Comparison of ENCODE assay signal across 21 cellular contexts in genomic region chr7:156105337-156106106, GRCh38.
"Had no signal": no experiment of that assay in that cellular context is flagged by ENCODE, and none has a peak within 500 bp of the region (broad histone marks: within the 10 kb centered on the region; RNA-seq: fewer than 3 reads in every experiment).

No MANE protein-coding gene starts in this region.

- H3K4me3 ChIP-seq: body of pancreas, cardiac muscle cell, heart left ventricle, lung, ovary, prostate gland, thoracic aorta, vagina had no signal

- H3K4me1 ChIP-seq: body of pancreas, heart left ventricle, prostate gland, vagina had no signal

- DNase-seq: activated CD4-positive, alpha-beta memory T cell treated with anti-CD3 and anti-CD28 coated beads, Interleukin-2, amount 10 ng/mL, durations not matched to agents 7 days and 5 days; activated CD4-positive, alpha-beta T cell treated with anti-CD3 and anti-CD28 coated beads, Interleukin-2, amount 10 ng/mL, durations not matched to agents 24 days and 14 days; activated CD8-positive, alpha-beta memory T cell treated with anti-CD3 and anti-CD28 coated beads, Interleukin-2, amount 10 ng/mL, durations not matched to agents 7 days and 5 days; activated gamma-delta T cell treated with Interleukin-2 at 50 U/mL for 16 hours; anterior cingulate cortex; body of pancreas; heart left ventricle; naive thymus-derived CD4-positive, alpha-beta T cell; ovary; stimulated activated CD4-positive, alpha-beta T cell treated with anti-CD3 and anti-CD28 coated beads, Interleukin-4, amount 100 ng/mL, for 1 hour; stimulated activated naive CD4-positive, alpha-beta T cell had no signal

- H3K9me3 Mint-ChIP-seq: activated CD4-positive, alpha-beta memory T cell treated with anti-CD3 and anti-CD28 coated beads, Interleukin-2, amount 10 ng/mL, durations not matched to agents 7 days and 5 days; activated CD4-positive, alpha-beta T cell treated with anti-CD3 and anti-CD28 coated beads, Interleukin-2, amount 10 ng/mL, durations not matched to agents 24 days and 14 days; activated naive CD4-positive, alpha-beta T cell treated with anti-CD3 and anti-CD28 coated beads, Interleukin-2, amount 50 U/mL, for 24 hours; activated T-helper 1 cell treated with anti-CD3 and anti-CD28 coated beads, Interleukin-12 subunit alpha, Interleukin-12 subunit beta, Interleukin-2, Interleukin-4 antibody, amounts not matched to agents 30 ng/mL and 10 ng/mL and 1 ng/mL, durations not matched to agents 14 hours and 24 hours and 36 hours; type B pancreatic cell had no signal

- H3K27me3 ChIP-seq: body of pancreas, cardiac muscle cell, ovary, vagina had no signal

- H3K36me3 ChIP-seq: cardiac muscle cell, heart left ventricle, ovary, prostate gland, thoracic aorta, vagina had no signal

- H3K9me3 ChIP-seq: body of pancreas, heart left ventricle, ovary, prostate gland, thoracic aorta, vagina had no signal

- H3K36me3 Mint-ChIP-seq: activated CD8-positive, alpha-beta memory T cell treated with anti-CD3 and anti-CD28 coated beads, Interleukin-2, amount 10 ng/mL, durations not matched to agents 7 days and 5 days; activated naive CD4-positive, alpha-beta T cell treated with anti-CD3 and anti-CD28 coated beads, Interleukin-2, amount 50 U/mL, for 24 hours; naive thymus-derived CD4-positive, alpha-beta T cell; type B pancreatic cell had no signal

- H3K27ac Mint-ChIP-seq: activated CD4-positive, alpha-beta memory T cell treated with anti-CD3 and anti-CD28 coated beads, Interleukin-2, amount 10 ng/mL, durations not matched to agents 7 days and 5 days; activated CD4-positive, alpha-beta T cell treated with anti-CD3 and anti-CD28 coated beads, Interleukin-2, amount 10 ng/mL, durations not matched to agents 24 days and 14 days; activated CD8-positive, alpha-beta memory T cell treated with anti-CD3 and anti-CD28 coated beads, Interleukin-2, amount 10 ng/mL, durations not matched to agents 7 days and 5 days; activated naive CD4-positive, alpha-beta T cell treated with anti-CD3 and anti-CD28 coated beads, Interleukin-2, amount 50 U/mL, for 24 hours; activated T-helper 1 cell treated with anti-CD3 and anti-CD28 coated beads, Interleukin-12 subunit alpha, Interleukin-12 subunit beta, Interleukin-2, Interleukin-4 antibody, amounts not matched to agents 30 ng/mL and 10 ng/mL and 1 ng/mL, durations not matched to agents 14 hours and 24 hours and 36 hours; naive thymus-derived CD4-positive, alpha-beta T cell; type B pancreatic cell had no signal

- H3K27ac ChIP-seq: body of pancreas, cardiac muscle cell, heart left ventricle, ovary, prostate gland, thoracic aorta, vagina had no signal

- H3K27me3 Mint-ChIP-seq: activated CD4-positive, alpha-beta memory T cell treated with anti-CD3 and anti-CD28 coated beads, Interleukin-2, amount 10 ng/mL, durations not matched to agents 7 days and 5 days; activated CD4-positive, alpha-beta T cell treated with anti-CD3 and anti-CD28 coated beads, Interleukin-2, amount 10 ng/mL, durations not matched to agents 24 days and 14 days; activated CD8-positive, alpha-beta memory T cell treated with anti-CD3 and anti-CD28 coated beads, Interleukin-2, amount 10 ng/mL, durations not matched to agents 7 days and 5 days; activated naive CD4-positive, alpha-beta T cell treated with anti-CD3 and anti-CD28 coated beads, Interleukin-2, amount 50 U/mL, for 24 hours had no signal

- ATAC-seq: activated CD4-positive, CD25-positive, alpha-beta regulatory T cell treated with anti-CD3 and anti-CD28 coated beads, Interleukin-2, amount 50 U/mL, for 24 hours; activated CD8-positive, alpha-beta memory T cell treated with anti-CD3 and anti-CD28 coated beads, Interleukin-2, amount 10 ng/mL, durations not matched to agents 7 days and 5 days; body of pancreas; heart left ventricle; left lobe of liver; naive thymus-derived CD4-positive, alpha-beta T cell had no signal

- H3K4me1 Mint-ChIP-seq: activated CD4-positive, alpha-beta memory T cell treated with anti-CD3 and anti-CD28 coated beads, Interleukin-2, amount 10 ng/mL, durations not matched to agents 7 days and 5 days; activated CD4-positive, alpha-beta T cell treated with anti-CD3 and anti-CD28 coated beads, Interleukin-2, amount 10 ng/mL, durations not matched to agents 24 days and 14 days; activated CD8-positive, alpha-beta memory T cell treated with anti-CD3 and anti-CD28 coated beads, Interleukin-2, amount 10 ng/mL, durations not matched to agents 7 days and 5 days; activated naive CD4-positive, alpha-beta T cell treated with anti-CD3 and anti-CD28 coated beads, Interleukin-2, amount 50 U/mL, for 24 hours; naive thymus-derived CD4-positive, alpha-beta T cell had no signal

- H3K4me3 Mint-ChIP-seq: activated CD4-positive, alpha-beta memory T cell treated with anti-CD3 and anti-CD28 coated beads, Interleukin-2, amount 10 ng/mL, durations not matched to agents 7 days and 5 days; activated CD4-positive, alpha-beta T cell treated with anti-CD3 and anti-CD28 coated beads, Interleukin-2, amount 10 ng/mL, durations not matched to agents 24 days and 14 days; activated CD8-positive, alpha-beta memory T cell treated with anti-CD3 and anti-CD28 coated beads, Interleukin-2, amount 10 ng/mL, durations not matched to agents 7 days and 5 days; activated naive CD4-positive, alpha-beta T cell treated with anti-CD3 and anti-CD28 coated beads, Interleukin-2, amount 50 U/mL, for 24 hours; activated T-helper 1 cell treated with anti-CD3 and anti-CD28 coated beads, Interleukin-12 subunit alpha, Interleukin-12 subunit beta, Interleukin-2, Interleukin-4 antibody, amounts not matched to agents 30 ng/mL and 10 ng/mL and 1 ng/mL, durations not matched to agents 14 hours and 24 hours and 36 hours; naive thymus-derived CD4-positive, alpha-beta T cell; type B pancreatic cell had no signal
